In the genomic region with DNA sequence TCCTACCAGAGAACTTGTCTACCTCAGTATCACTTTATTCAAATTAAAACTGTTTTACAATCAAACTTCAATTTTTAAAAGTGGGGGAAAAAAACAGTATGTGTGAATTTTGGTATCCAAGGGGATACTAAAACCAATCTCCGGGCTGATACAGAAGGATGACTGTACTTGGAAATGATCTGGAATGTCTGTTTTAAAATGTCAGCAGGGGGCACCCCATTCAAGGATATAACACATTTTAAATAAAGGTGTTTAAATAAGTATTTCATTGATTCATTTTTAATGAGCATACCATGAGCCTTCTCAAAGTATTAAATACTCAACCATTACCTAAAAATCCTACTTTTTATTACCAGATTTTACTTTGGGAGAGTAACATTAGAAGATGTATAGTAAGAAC, we compare ENCODE assay signal across 8 cellular contexts.
A peak's percentile ranks its signal among the peaks of the same experiment; 100 is the strongest.
DNase-seq lines count a peak whose midpoint lies in the region; ATAC-seq and TF ChIP-seq lines count a peak whose summit lies in the region.

No MANE protein-coding gene starts in this region.

- H2BK5ac ChIP-seq in neuronal stem cell (ENCODE audit: low read length): no peak overlapping the region

- no peak for TF ChIP-seq POLR2A in sigmoid colon (IDR thresholded peaks at IDR 0.05)

- H3K23ac ChIP-seq in neuronal stem cell (ENCODE audit: low read depth, low read length, poor library complexity): no peak overlapping the region

- no peaks in the 10 kb centered on the region for H3K36me3 ChIP-seq in sigmoid colon
- no peaks in the 10 kb centered on the region for H3K36me3 ChIP-seq in neuronal stem cell (replicated peaks in 1 of 2; ENCODE audit: control insufficient read depth in 2 of 2, insufficient read depth in 2 of 2, low read length in 2 of 2)

- no peak overlapping the region for H3K9ac ChIP-seq in neuronal stem cell (ENCODE audit: low read depth, low read length, poor library complexity)

- TF ChIP-seq EP300 in sigmoid colon (IDR thresholded peaks at IDR 0.05): no peak

- no peak overlapping the region for H3K4me2 ChIP-seq in neuronal stem cell (ENCODE audit: insufficient read depth, low read length, poor library complexity, severe bottlenecking)

- no peak overlapping the region for H4K8ac ChIP-seq in neuronal stem cell (ENCODE audit: low read depth, low read length)

- H3K9me3 ChIP-seq in sigmoid colon (no peaks in the 10 kb centered on the region), neuronal stem cell (replicated peaks in 1 of 2; ENCODE audit: control insufficient read depth in 2 of 2, insufficient read depth in 1 of 2, low read depth in 1 of 2, low read length in 2 of 2) (peaks cover 0 to 3% of the 10 kb centered on the region in 2 donors)

- CTCF ChIA-PET in RWPE1 (lab: Yijun Ruan, JAX): interaction anchor here (0.8 kb wide), 1 partner anchor 207 kb away, joined by 3 read pairs; no protein-coding TSS in a partner anchor

- H2BK12ac ChIP-seq in neuronal stem cell (ENCODE audit: low read length): no peak overlapping the region

- TF ChIP-seq CTCF in GM20000 (IDR thresholded peaks at IDR 0.05; ENCODE audit: extremely low read depth, missing control alignments) (peak; percentile 7), RWPE1 (conservative IDR thresholded peaks at IDR 0.05; ENCODE audit: low read depth) (peak; percentile 24; the same call in 1 of the 2 replicates), fibroblast of the aortic adventitia (IDR thresholded peaks at IDR 0.05; ENCODE audit: insufficient read depth, low read length) (peak; percentile 25), sigmoid colon (IDR thresholded peaks at IDR 0.05) (peak in 3 of 4 experiments; percentile 20 to 56 (median 30))

- H3K14ac ChIP-seq in neuronal stem cell (ENCODE audit: low read length): no peak overlapping the region

- POLR2A ChIA-PET in RWPE1 (lab: Yijun Ruan, JAX; ENCODE audit: low non-redundant PET): no interaction called here

- 21 to 52% methylated on average over 1 of the region's 1 CpG for WGBS in sigmoid colon, 2 donors
- WGBS in neuronal stem cell (ENCODE audit: extremely low coverage in 2 of 2, insufficient read length in 2 of 2, insufficient replicate concordance in 1 of 2), 2 donors: no CpG with 5 or more reads among the region's 1 CpG

- no peak overlapping the region for H2AK5ac ChIP-seq in neuronal stem cell (ENCODE audit: low read depth, low read length)

- H3K4ac ChIP-seq in neuronal stem cell (ENCODE audit: low read length): no peak overlapping the region

- H2BK120ac ChIP-seq in neuronal stem cell (ENCODE audit: low read depth, low read length): no peak overlapping the region

- no peaks in the 10 kb centered on the region for H3K27me3 ChIP-seq in sigmoid colon
- H3K27me3 ChIP-seq in neuronal stem cell (ENCODE audit: control insufficient read depth in 3 of 3, insufficient read depth in 3 of 3, low read depth in 1 of 3, low read length in 3 of 3): no peaks in the 10 kb centered on the region

- peak; percentile 49 for DNase-seq in CD1c-positive myeloid dendritic cell (ENCODE audit: extremely low spot score)
- DNase-seq in GM20000 (ENCODE audit: low spot score): peak; percentile 13
- DNase-seq in RWPE1 (ENCODE audit: low spot score): peak; percentile 31
- DNase-seq in fibroblast of the aortic adventitia (ENCODE audit: low read depth): peak; percentile 83
- no peak for DNase-seq in sigmoid colon
- DNase-seq in cortex of kidney (lab: John Stamatoyannopoulos, UW): no peak
- DNase-seq in neuronal stem cell (ENCODE audit: low spot score): no peak

- intact Hi-C loops in sigmoid colon (cut with DNase I): loop anchor here (1.0 to 10.0 kb wide), 4 partner anchors 71 to 551 kb away; partner anchors contain the start of gene ULK4

- H3K79me1 ChIP-seq in neuronal stem cell (ENCODE audit: low read depth, low read length): no peaks in the 10 kb centered on the region

- no peaks in the 10 kb centered on the region for H3K4me1 ChIP-seq in sigmoid colon
- H3K4me1 ChIP-seq in neuronal stem cell (ENCODE audit: control insufficient read depth in 2 of 2, insufficient read depth in 1 of 2, low read depth in 1 of 2, low read length in 2 of 2): no peaks in the 10 kb centered on the region

- H2AFZ ChIP-seq in neuronal stem cell (ENCODE audit: low read length): no peak overlapping the region

- H3K4me3 ChIP-seq in fibroblast of the aortic adventitia (ENCODE audit: low read depth, low read length) (no peak overlapping the region), sigmoid colon (no peak overlapping the region), neuronal stem cell (ENCODE audit: low read length in 2 of 2) (no peak overlapping the region)

- no peak overlapping the region for H3K27ac ChIP-seq in RWPE1
- H3K27ac ChIP-seq in sigmoid colon: no peak overlapping the region
- H3K27ac ChIP-seq in neuronal stem cell (replicated peaks; ENCODE audit: low read length): no peak overlapping the region

- ATAC-seq in HG03039 (IDR thresholded peaks at IDR 0.05; ENCODE audit: unreplicated experiment): no peak

- no peak overlapping the region for H4K91ac ChIP-seq in neuronal stem cell (ENCODE audit: low read depth, low read length, poor library complexity)

- no peak overlapping the region for H2BK15ac ChIP-seq in neuronal stem cell (ENCODE audit: low read length)

- no peak overlapping the region for H3K18ac ChIP-seq in neuronal stem cell (ENCODE audit: low read length)

Comparison
In these comparisons a context has a peak if more than half of its experiments do, and no peak if none do; other contexts are left out.
1. DNase-seq: peak in CD1c-positive myeloid dendritic cell (single experiment), GM20000 (single experiment), RWPE1 (single experiment) and fibroblast of the aortic adventitia (single experiment); none in sigmoid colon (single experiment), cortex of kidney (single experiment) and neuronal stem cell (single experiment).
2. Peak in every context shown above with its lines, with median percentiles within 50 percentile points of each other: CTCF ChIP-seq.